In the genomic region with DNA sequence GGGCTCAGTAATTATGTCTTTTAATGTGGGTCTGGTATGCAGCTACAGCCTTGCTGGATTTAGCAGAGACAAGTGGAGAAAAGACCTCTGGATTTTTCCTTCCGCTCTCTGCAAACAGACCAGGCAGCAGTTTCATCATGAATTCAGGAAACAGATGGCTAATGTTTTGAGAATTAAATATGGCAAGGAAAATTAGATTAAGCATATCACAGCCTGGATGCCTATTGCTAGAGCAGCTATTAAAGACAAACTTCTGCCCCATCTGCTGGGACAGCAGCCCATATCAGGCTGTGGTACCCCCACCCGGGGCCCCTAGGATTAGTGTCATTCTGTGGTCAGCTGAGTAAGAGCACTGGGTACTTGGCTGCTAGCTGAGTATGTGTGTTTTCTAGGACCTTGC, we compare ENCODE assay signal across 1 cellular context.
TF ChIP-seq lines count a peak whose summit lies in the region.

No MANE protein-coding gene starts in this region.

TF ChIP-seq in GM12878, 131 proteins besides CTCF, POLR2A, EP300 and RAD21 (continued from another document):
- TF ChIP-seq, protein P1, sequence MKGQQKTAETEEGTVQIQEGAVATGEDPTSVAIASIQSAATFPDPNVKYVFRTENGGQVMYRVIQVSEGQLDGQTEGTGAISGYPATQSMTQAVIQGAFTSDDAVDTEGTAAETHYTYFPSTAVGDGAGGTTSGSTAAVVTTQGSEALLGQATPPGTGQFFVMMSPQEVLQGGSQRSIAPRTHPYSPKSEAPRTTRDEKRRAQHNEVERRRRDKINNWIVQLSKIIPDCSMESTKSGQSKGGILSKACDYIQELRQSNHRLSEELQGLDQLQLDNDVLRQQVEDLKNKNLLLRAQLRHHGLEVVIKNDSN (IDR thresholded peaks at IDR 0.05; ENCODE audit: borderline replicate concordance, extremely low read length, insufficient read depth, low read depth, low read length): no peak
- TF ChIP-seq CBX3 (IDR thresholded peaks at IDR 0.05; ENCODE audit: borderline replicate concordance, low read depth): no peak
- no peak for TF ChIP-seq POU2F2 (IDR thresholded peaks at IDR 0.05; ENCODE audit: borderline replicate concordance, low read depth, low read length)
- no peak for TF ChIP-seq IRF4 (IDR thresholded peaks at IDR 0.05; ENCODE audit: low read depth, low read length)
- no peak for TF ChIP-seq PAX8 (IDR thresholded peaks at IDR 0.05)
- TF ChIP-seq, protein P2, sequence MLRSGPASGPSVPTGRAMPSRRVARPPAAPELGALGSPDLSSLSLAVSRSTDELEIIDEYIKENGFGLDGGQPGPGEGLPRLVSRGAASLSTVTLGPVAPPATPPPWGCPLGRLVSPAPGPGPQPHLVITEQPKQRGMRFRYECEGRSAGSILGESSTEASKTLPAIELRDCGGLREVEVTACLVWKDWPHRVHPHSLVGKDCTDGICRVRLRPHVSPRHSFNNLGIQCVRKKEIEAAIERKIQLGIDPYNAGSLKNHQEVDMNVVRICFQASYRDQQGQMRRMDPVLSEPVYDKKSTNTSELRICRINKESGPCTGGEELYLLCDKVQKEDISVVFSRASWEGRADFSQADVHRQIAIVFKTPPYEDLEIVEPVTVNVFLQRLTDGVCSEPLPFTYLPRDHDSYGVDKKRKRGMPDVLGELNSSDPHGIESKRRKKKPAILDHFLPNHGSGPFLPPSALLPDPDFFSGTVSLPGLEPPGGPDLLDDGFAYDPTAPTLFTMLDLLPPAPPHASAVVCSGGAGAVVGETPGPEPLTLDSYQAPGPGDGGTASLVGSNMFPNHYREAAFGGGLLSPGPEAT (IDR thresholded peaks at IDR 0.05; ENCODE audit: low read depth): no peak
- TF ChIP-seq ZNF207 (IDR thresholded peaks at IDR 0.05; ENCODE audit: borderline replicate concordance): no peak
- TF ChIP-seq HDAC6 (IDR thresholded peaks at IDR 0.05; ENCODE audit: unreplicated experiment): no peak
- TF ChIP-seq, protein P3, sequence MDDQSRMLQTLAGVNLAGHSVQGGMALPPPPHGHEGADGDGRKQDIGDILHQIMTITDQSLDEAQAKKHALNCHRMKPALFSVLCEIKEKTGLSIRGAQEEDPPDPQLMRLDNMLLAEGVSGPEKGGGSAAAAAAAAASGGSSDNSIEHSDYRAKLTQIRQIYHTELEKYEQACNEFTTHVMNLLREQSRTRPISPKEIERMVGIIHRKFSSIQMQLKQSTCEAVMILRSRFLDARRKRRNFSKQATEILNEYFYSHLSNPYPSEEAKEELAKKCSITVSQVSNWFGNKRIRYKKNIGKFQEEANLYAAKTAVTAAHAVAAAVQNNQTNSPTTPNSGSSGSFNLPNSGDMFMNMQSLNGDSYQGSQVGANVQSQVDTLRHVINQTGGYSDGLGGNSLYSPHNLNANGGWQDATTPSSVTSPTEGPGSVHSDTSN (IDR thresholded peaks at IDR 0.05; ENCODE audit: insufficient replicate concordance, low read depth, low read length): no peak
- TF ChIP-seq GABPA (IDR thresholded peaks at IDR 0.05; ENCODE audit: low read depth): no peak
- no peak for TF ChIP-seq NFXL1 (IDR thresholded peaks at IDR 0.05; ENCODE audit: borderline replicate concordance)
- TF ChIP-seq BCL11A (IDR thresholded peaks at IDR 0.05; ENCODE audit: low read depth, low read length): no peak
- TF ChIP-seq SIX5 (IDR thresholded peaks at IDR 0.05; ENCODE audit: low read depth, low read length, severe bottlenecking): no peak
- TF ChIP-seq MXI1 (IDR thresholded peaks at IDR 0.05; ENCODE audit: low read depth, low read length): no peak
